In the genomic region with DNA sequence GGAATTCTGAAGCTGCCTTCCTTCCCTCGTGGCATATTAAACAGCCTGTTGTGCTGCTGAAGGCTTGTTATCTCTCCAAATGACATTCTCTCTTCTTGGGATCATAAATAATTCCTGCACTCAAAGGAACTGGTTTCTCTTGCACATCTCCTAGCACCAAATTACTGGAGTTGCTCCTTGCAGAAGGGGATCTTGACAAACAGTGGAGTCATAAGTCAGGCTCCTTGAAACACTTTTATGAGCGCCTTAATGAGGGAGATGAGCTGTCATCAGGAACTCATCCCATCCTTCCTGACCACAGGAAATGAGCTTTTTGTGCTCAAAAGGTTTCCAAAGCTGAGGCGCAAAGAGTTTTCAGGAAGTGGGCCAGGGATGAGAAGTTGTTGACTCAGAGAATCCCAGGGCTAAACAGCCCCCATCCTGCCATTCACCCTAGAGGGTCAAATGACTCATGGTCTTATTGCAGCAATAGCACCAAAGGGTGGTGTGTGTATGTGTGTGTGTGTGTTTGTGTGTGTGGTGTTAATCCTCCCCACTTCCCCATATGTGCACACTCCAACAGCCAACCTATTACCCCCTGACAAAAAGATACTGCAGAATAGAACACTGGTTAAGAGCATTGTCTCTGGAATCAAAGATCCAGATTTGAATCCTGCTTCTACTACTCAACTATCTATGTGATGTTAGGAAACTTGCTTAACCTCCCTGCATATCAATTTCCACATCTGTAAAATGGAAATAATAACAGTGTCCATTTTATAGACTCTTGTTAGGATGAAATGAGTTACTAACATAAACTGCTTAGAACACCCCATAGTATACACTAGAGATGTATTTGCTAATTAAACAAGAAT, we compare ENCODE assay signal across 8 cellular contexts. TPM values are rescaled to one million over a fixed set of nuclear protein-coding genes. Genes with fewer than 3 reads are reported as not detected.
DNase-seq lines count a peak whose midpoint lies in the region; ATAC-seq, FAIRE-seq and TF ChIP-seq lines count a peak whose summit lies in the region.

No MANE protein-coding gene starts in this region.

- no peaks in the 10 kb centered on the region for H3K36me3 ChIP-seq in sigmoid colon

- no peaks in the 10 kb centered on the region for H3K9me3 ChIP-seq in sigmoid colon

- H3K4me1 ChIP-seq in sigmoid colon = peaks cover 0 to 38% (median 32%) of the 10 kb centered on the region in 4 donors

- intact Hi-C loops in sigmoid colon (cut with DNase I) = loop anchor here (5.0 kb wide), 1 partner anchor 39 kb away; the partner anchor contains the start of gene ZSCAN20

- peak in 1 of 4 donors; percentile 16 for TF ChIP-seq EP300 in sigmoid colon (IDR thresholded peaks at IDR 0.05)

- no peaks in the 10 kb centered on the region for H3K9me3 Mint-ChIP-seq in activated T-cell treated with anti-CD3 and anti-CD28 coated beads, Interleukin-2, amount 50 U/mL, for 72 hours

- H3K27me3 ChIP-seq in sigmoid colon = no peaks in the 10 kb centered on the region

- DNase-seq in GM12891 (ENCODE audit: insufficient read length, low spot score) = no peak
- DNase-seq in RKO (ENCODE audit: low spot score) = peak; percentile 100
- DNase-seq in fibroblast of peridontal ligament (ENCODE audit: extremely low read depth) = peak; percentile 98
- peak; percentile 86 for DNase-seq in sigmoid colon
- DNase-seq in activated T-cell treated with anti-CD3 and anti-CD28 coated beads, Interleukin-2, amount 50 U/mL, for 72 hours = no peak
- DNase-seq in D721Med (ENCODE audit: insufficient read length, low spot score) = no peak

- ATAC-seq in GM18858 (IDR thresholded peaks at IDR 0.05; ENCODE audit: unreplicated experiment) (no peak), GM19035 (IDR thresholded peaks at IDR 0.05; ENCODE audit: unreplicated experiment) (no peak)
- no peak for ATAC-seq in activated T-cell treated with anti-CD3 and anti-CD28 coated beads, Interleukin-2, amount 50 U/mL, for 72 hours (replicated peaks in 1 of 2)

- peaks cover 14% of the 10 kb centered on the region for H3K4me1 Mint-ChIP-seq in activated T-cell treated with anti-CD3 and anti-CD28 coated beads, Interleukin-2, amount 50 U/mL, for 72 hours (ENCODE audit: low read depth)

- peaks cover 5% of the 10 kb centered on the region for H3K27me3 Mint-ChIP-seq in activated T-cell treated with anti-CD3 and anti-CD28 coated beads, Interleukin-2, amount 50 U/mL, for 72 hours (ENCODE audit: low read depth)

- no peaks in the 10 kb centered on the region for H3K36me3 Mint-ChIP-seq in activated T-cell treated with anti-CD3 and anti-CD28 coated beads, Interleukin-2, amount 50 U/mL, for 72 hours (ENCODE audit: insufficient read depth in 2 of 2)

- H3K4me3 ChIP-seq in sigmoid colon = no peak overlapping the region

- FAIRE-seq in GM12891 (lab: Jason Lieb, UNC) (no peak), D721Med (lab: Jason Lieb, UNC) (no peak)

- H3K27ac ChIP-seq in sigmoid colon = peak overlapping the region; percentile 47 to 87 (median 72)

- no peak overlapping the region for H3K27ac Mint-ChIP-seq in activated T-cell treated with anti-CD3 and anti-CD28 coated beads, Interleukin-2, amount 50 U/mL, for 72 hours

- WGBS in sigmoid colon, 2 donors = 60 to 61% methylated on average over 3 of the region's 3 CpGs

- TF ChIP-seq POLR2A in GM12891 (IDR thresholded peaks at IDR 0.05; ENCODE audit: low read depth, low read length) (no peak), sigmoid colon (IDR thresholded peaks at IDR 0.05) (no peak)

- H3K4me3 Mint-ChIP-seq in activated T-cell treated with anti-CD3 and anti-CD28 coated beads, Interleukin-2, amount 50 U/mL, for 72 hours = no peak overlapping the region

- TF ChIP-seq CTCF in sigmoid colon (IDR thresholded peaks at IDR 0.05) = no peak
- no peak for TF ChIP-seq CTCF in D721Med (IDR thresholded peaks at IDR 0.05; ENCODE audit: insufficient read depth, missing control alignments)

TF ChIP-seq in GM12891, 5 proteins besides CTCF, POLR2A, EP300 and RAD21:
- TF ChIP-seq PAX5 (IDR thresholded peaks at IDR 0.05; ENCODE audit: insufficient read depth, low read length, severe bottlenecking) (no peak), POU2F2 (IDR thresholded peaks at IDR 0.05; ENCODE audit: low read depth, low read length) (no peak), TAF1 (IDR thresholded peaks at IDR 0.05; ENCODE audit: low read depth, low read length) (no peak), SPI1 (IDR thresholded peaks at IDR 0.05; ENCODE audit: low read depth, low read length) (peak; percentile 20; the same call in 1 of the 2 replicates), POLR2AphosphoS5 (IDR thresholded peaks at IDR 0.05; ENCODE audit: low read depth, low read length) (no peak)

RNA-seq across cellular contexts. Expression of gene PHC2, which starts 2.8 kb away (rescaled TPM):
- 12.1 TPM for polyA plus RNA-seq in GM12891 (2012; ENCODE audit: low read depth, missing spikeins)
- total RNA-seq in sigmoid colon = 100 to 1,000 TPM in 3 of 4 donors, 10 to 100 TPM in 1; 96.3 to 199 (median 124) TPM
- polyA plus RNA-seq in sigmoid colon = 10 to 100 TPM; 56.2 to 96.3 (median 76.3) TPM
- total RNA-seq in activated T-cell treated with anti-CD3 and anti-CD28 coated beads, Interleukin-2, amount 50 U/mL, for 72 hours = 10 to 100 TPM; 29.4 to 31.5 TPM

RNA-seq across cellular contexts. Expression of gene ZSCAN20, which starts 38.7 kb away (rescaled TPM):
- 0.90 TPM for polyA plus RNA-seq in GM12891 (2012; ENCODE audit: low read depth, missing spikeins)
- 1 to 10 TPM; 5.8 to 8.2 (median 6.8) TPM for total RNA-seq in sigmoid colon
- 1 to 10 TPM in 2 of 3 donors, under 1 TPM in 1; 0.69 to 2.1 (median 1.8) TPM for polyA plus RNA-seq in sigmoid colon
- 1 to 10 TPM; 3.1 to 3.3 TPM for total RNA-seq in activated T-cell treated with anti-CD3 and anti-CD28 coated beads, Interleukin-2, amount 50 U/mL, for 72 hours

Comparison
In these comparisons a context has a peak if more than half of its experiments do, and no peak if none do; other contexts are left out.
1. DNase-seq: peak in RKO (single experiment), fibroblast of peridontal ligament (single experiment) and sigmoid colon (single experiment); none in GM12891 (single experiment), activated T-cell treated with anti-CD3 and anti-CD28 coated beads, Interleukin-2, amount 50 U/mL, for 72 hours (0 of 2) and D721Med (single experiment).